Comparison of ENCODE assay signal across 18 cellular contexts in genomic region chr3:137103739-137104138, GRCh38.
A peak's percentile ranks its signal among the peaks of the same experiment; 100 is the strongest.
DNase-seq lines count a peak whose midpoint lies in the region; ATAC-seq lines count a peak whose summit lies in the region.
"Had no signal": no experiment of that assay in that cellular context is flagged by ENCODE, and none has a peak within 500 bp of the region (broad histone marks: within the 10 kb centered on the region; RNA-seq: fewer than 3 reads in every experiment).

No MANE protein-coding gene starts in this region.

- H3K27me3 Mint-ChIP-seq in activated T-helper 2 cell treated with anti-CD3 and anti-CD28 coated beads, Interferon-gamma antibody, Interleukin-2, Interleukin-4, amounts not matched to agents 10 μg/mL and 5 μg/mL and 100 μg/mL, durations not matched to agents 14 hours and 24 hours and 36 hours (ENCODE audit: low read depth), result peaks cover 13% of the 10 kb centered on the region

- no peak overlapping the region for H3K4me3 Mint-ChIP-seq in activated T-helper 2 cell treated with anti-CD3 and anti-CD28 coated beads, Interferon-gamma antibody, Interleukin-2, Interleukin-4, amounts not matched to agents 10 μg/mL and 5 μg/mL and 100 μg/mL, durations not matched to agents 14 hours and 24 hours and 36 hours (ENCODE audit: low read depth)
- H3K4me3 Mint-ChIP-seq: CD8-positive, alpha-beta T cell had no signal

- intact Hi-C loops in activated T-helper 2 cell treated with anti-CD3 and anti-CD28 coated beads, Interferon-gamma antibody, Interleukin-2, Interleukin-4, amounts not matched to agents 10 μg/mL and 5 μg/mL and 100 μg/mL, durations not matched to agents 14 hours and 24 hours and 36 hours (cut with micrococcal nuclease), result loop anchor here (10.0 kb wide), 1 partner anchor 951 kb away; no protein-coding TSS in a partner anchor

- no peaks in the 10 kb centered on the region for H3K36me3 Mint-ChIP-seq in activated T-helper 2 cell treated with anti-CD3 and anti-CD28 coated beads, Interferon-gamma antibody, Interleukin-2, Interleukin-4, amounts not matched to agents 10 μg/mL and 5 μg/mL and 100 μg/mL, durations not matched to agents 14 hours and 24 hours and 36 hours (ENCODE audit: low read depth)
- H3K36me3 Mint-ChIP-seq: CD8-positive, alpha-beta T cell had no signal

- ATAC-seq in GM18520 (IDR thresholded peaks at IDR 0.05; ENCODE audit: unreplicated experiment), result no peak
- no peak for ATAC-seq in esophagus mucosa
- ATAC-seq: CD8-positive, alpha-beta T cell had no signal

- H3K9me3 Mint-ChIP-seq in activated T-helper 2 cell treated with anti-CD3 and anti-CD28 coated beads, Interferon-gamma antibody, Interleukin-2, Interleukin-4, amounts not matched to agents 10 μg/mL and 5 μg/mL and 100 μg/mL, durations not matched to agents 14 hours and 24 hours and 36 hours, result no peaks in the 10 kb centered on the region

- DNase-seq in DMS 273 (lab: John Stamatoyannopoulos, UW; ENCODE audit: unreplicated experiment) (peak; percentile 95), NCI-H1092 treated with DMSO at 0.1 percent for 48 hours (lab: John Stamatoyannopoulos, UW) (peak; percentile 25), NCI-H446 treated with DMSO at 0.1 percent for 48 hours (lab: John Stamatoyannopoulos, UW) (peak; percentile 24), cerebellum (ENCODE audit: low spot score) (peak; percentile 62)
- DNase-seq in stimulated activated CD4-positive, alpha-beta T cell treated with anti-CD3 and anti-CD28 coated beads, Interleukin-4, amount 100 ng/mL, for 4 hours, result no peak
- DNase-seq in activated T-helper 2 cell treated with anti-CD3 and anti-CD28 coated beads, Interferon-gamma antibody, Interleukin-2, Interleukin-4, amounts not matched to agents 10 μg/mL and 5 μg/mL and 100 μg/mL, durations not matched to agents 14 hours and 24 hours and 36 hours (ENCODE audit: low spot score), result no peak
- DNase-seq: AML-193; CD8-positive, alpha-beta T cell; GDM1; GM23248; Karpas-422; MV-4-11; NCI-H1436; NCI-H2029; NCI-H748 treated with DMSO at 0.1 percent for 48 hours; Peyer's patch had no signal

- no peaks in the 10 kb centered on the region for H3K4me1 Mint-ChIP-seq in activated T-helper 2 cell treated with anti-CD3 and anti-CD28 coated beads, Interferon-gamma antibody, Interleukin-2, Interleukin-4, amounts not matched to agents 10 μg/mL and 5 μg/mL and 100 μg/mL, durations not matched to agents 14 hours and 24 hours and 36 hours (ENCODE audit: low read depth)

- no peak overlapping the region for H3K27ac Mint-ChIP-seq in activated T-helper 2 cell treated with anti-CD3 and anti-CD28 coated beads, Interferon-gamma antibody, Interleukin-2, Interleukin-4, amounts not matched to agents 10 μg/mL and 5 μg/mL and 100 μg/mL, durations not matched to agents 14 hours and 24 hours and 36 hours
- H3K27ac Mint-ChIP-seq: CD8-positive, alpha-beta T cell had no signal

Comparison
In these comparisons a context has a peak if more than half of its experiments do, and no peak if none do; other contexts are left out.
1. DNase-seq: peak in DMS 273 (single experiment), NCI-H1092 treated with DMSO at 0.1 percent for 48 hours (single experiment), NCI-H446 treated with DMSO at 0.1 percent for 48 hours (single experiment) and cerebellum (single experiment); none in stimulated activated CD4-positive, alpha-beta T cell treated with anti-CD3 and anti-CD28 coated beads, Interleukin-4, amount 100 ng/mL, for 4 hours (0 of 2) and activated T-helper 2 cell treated with anti-CD3 and anti-CD28 coated beads, Interferon-gamma antibody, Interleukin-2, Interleukin-4, amounts not matched to agents 10 μg/mL and 5 μg/mL and 100 μg/mL, durations not matched to agents 14 hours and 24 hours and 36 hours (single experiment).